14 cellular contexts compared by ENCODE assay signal in the genomic region with DNA sequence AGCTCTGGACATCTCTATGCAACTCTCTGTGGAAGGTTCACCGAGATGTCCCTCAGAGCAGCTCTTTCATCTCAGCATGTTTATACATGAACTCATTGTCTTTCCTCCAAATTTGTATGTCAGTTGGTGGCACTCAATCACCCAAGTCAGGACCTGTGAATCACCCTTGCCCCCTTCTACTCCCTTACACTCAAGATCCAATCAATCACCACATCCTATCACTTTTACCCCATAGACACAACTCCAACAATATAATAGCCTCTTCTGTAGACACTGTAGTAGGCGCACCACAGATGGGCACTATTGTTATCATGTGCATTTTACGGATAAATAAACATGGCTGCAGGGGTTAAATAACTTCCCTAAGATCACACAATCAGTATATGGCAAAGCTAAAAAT. TPM values are rescaled to one million over a fixed set of nuclear protein-coding genes. Genes with fewer than 3 reads are reported as not detected.
DNase-seq lines count a peak whose midpoint lies in the region; ATAC-seq, FAIRE-seq and TF ChIP-seq lines count a peak whose summit lies in the region.
"Had no signal": no experiment of that assay in that cellular context is flagged by ENCODE, and none has a peak within 500 bp of the region (broad histone marks: within the 10 kb centered on the region; RNA-seq: fewer than 3 reads in every experiment).

No MANE protein-coding gene starts in this region.

- TF ChIP-seq CTCF in natural killer cell (IDR thresholded peaks at IDR 0.05), result no peak
- TF ChIP-seq CTCF in GM12878 (IDR thresholded peaks at IDR 0.05 in 2 of 3, conservative IDR thresholded peaks at IDR 0.05 in 1 of 3; ENCODE audit: control insufficient read depth in 2 of 3, extremely low read depth in 1 of 3, insufficient read depth in 1 of 3, low read depth in 3 of 3, low read length in 3 of 3), result no peak
- no peak for TF ChIP-seq CTCF in WTC11 (IDR thresholded peaks at IDR 0.05)
- no peak for TF ChIP-seq CTCF in D721Med (IDR thresholded peaks at IDR 0.05; ENCODE audit: insufficient read depth, missing control alignments)

- peak overlapping the region; percentile 88 for H3K4me3 Mint-ChIP-seq in natural killer cell treated with Interleukin-12 subunit alpha and Interleukin-12 subunit beta and Interleukin-15 and Interleukin-18, amount 100 ng/mL, for 72 hours
- H3K4me3 Mint-ChIP-seq in natural killer cell, result no peak overlapping the region
- H3K4me3 Mint-ChIP-seq in T-helper 2 cell treated with Interferon-gamma antibody and Interleukin-4, amounts not matched to agents 5 μg/mL and 100 μg/mL, for 36 hours, result no peak overlapping the region
- no peak overlapping the region for H3K4me3 Mint-ChIP-seq in WTC11
- H3K4me3 Mint-ChIP-seq: CD8-positive, alpha-beta memory T cell had no signal

- no peaks in the 10 kb centered on the region for H3K9me3 Mint-ChIP-seq in natural killer cell treated with Interleukin-12 subunit alpha and Interleukin-12 subunit beta and Interleukin-15 and Interleukin-18, amount 100 ng/mL, for 72 hours
- H3K9me3 Mint-ChIP-seq in natural killer cell, result peaks cover 0 to 3% of the 10 kb centered on the region in 2 donors
- H3K9me3 Mint-ChIP-seq in T-helper 2 cell treated with Interferon-gamma antibody and Interleukin-4, amounts not matched to agents 5 μg/mL and 100 μg/mL, for 36 hours, result peaks cover 17% of the 10 kb centered on the region
- peaks cover 17% of the 10 kb centered on the region for H3K9me3 Mint-ChIP-seq in WTC11

- H4K20me1 ChIP-seq in GM12878 (ENCODE audit: control insufficient read depth, insufficient read depth), result no peaks in the 10 kb centered on the region

- no peak overlapping the region for H3K9ac ChIP-seq in GM12878 (ENCODE audit: control insufficient read depth, insufficient read depth, low read length)

- H3K27me3 ChIP-seq in GM12878 (replicated peaks in 1 of 2; ENCODE audit: control insufficient read depth in 2 of 2, insufficient read depth in 2 of 2, low read length in 1 of 2), result no peaks in the 10 kb centered on the region

- H3K4me1 Mint-ChIP-seq in natural killer cell treated with Interleukin-12 subunit alpha and Interleukin-12 subunit beta and Interleukin-15 and Interleukin-18, amount 100 ng/mL, for 72 hours (ENCODE audit: low read depth in 2 of 2), result peaks cover 20 to 37% of the 10 kb centered on the region in 2 donors
- H3K4me1 Mint-ChIP-seq in natural killer cell (peaks cover 0 to 5% of the 10 kb centered on the region in 2 donors), WTC11 (peaks cover 21% of the 10 kb centered on the region)
- peaks cover 38% of the 10 kb centered on the region for H3K4me1 Mint-ChIP-seq in T-helper 2 cell treated with Interferon-gamma antibody and Interleukin-4, amounts not matched to agents 5 μg/mL and 100 μg/mL, for 36 hours (ENCODE audit: low read depth)

- peak overlapping the region in 1 of 2 donors; percentile 97 for H3K27ac Mint-ChIP-seq in natural killer cell treated with Interleukin-12 subunit alpha and Interleukin-12 subunit beta and Interleukin-15 and Interleukin-18, amount 100 ng/mL, for 72 hours
- H3K27ac Mint-ChIP-seq in natural killer cell, result no peak overlapping the region
- peak overlapping the region; percentile 8 for H3K27ac Mint-ChIP-seq in T-helper 2 cell treated with Interferon-gamma antibody and Interleukin-4, amounts not matched to agents 5 μg/mL and 100 μg/mL, for 36 hours
- H3K27ac Mint-ChIP-seq in WTC11, result no peak overlapping the region
- H3K27ac Mint-ChIP-seq: IgD-negative memory B cell had no signal

- peaks cover 10% of the 10 kb centered on the region for H3K9me3 ChIP-seq in GM12878 (replicated peaks; ENCODE audit: control insufficient read depth, insufficient read depth, low read length)

- 71% methylated on average over 3 of the region's 3 CpGs for WGBS in GM12878 (ENCODE audit: insufficient coverage, insufficient replicate concordance, low lambda C conversion rate, missing lambda C conversion rate)

- in situ Hi-C loops in GM12878 (cut with MboI), result no loop called here

- no peak overlapping the region; the same call in 1 of the 2 replicates for H2AFZ ChIP-seq in GM12878 (ENCODE audit: control insufficient read depth, low read depth, low read length)

- SMC1A ChIA-PET in GM12878 (lab: Charles Lee; ENCODE audit: uncharacterized antibody, unreplicated experiment), result interaction anchor here (1.2 to 6.8 kb wide), 12 partner anchors 9 to 250 kb away, joined by 3 to 117 read pairs (median 12); no protein-coding TSS in a partner anchor

- RAD21 ChIA-PET in GM12878 (lab: Charles Lee; ENCODE audit: unreplicated experiment), result interaction anchor here (0.8 to 4.4 kb wide), 14 partner anchors 10 to 251 kb away, joined by 3 to 88 read pairs (median 4); a partner anchor contains a TSS

- no peak for TF ChIP-seq EP300 in GM12878 (IDR thresholded peaks at IDR 0.05; ENCODE audit: borderline replicate concordance in 1 of 2, control insufficient read depth in 1 of 2, low read depth in 2 of 2, low read length in 2 of 2)

- ATAC-seq in natural killer cell treated with Interleukin-12 subunit alpha and Interleukin-12 subunit beta and Interleukin-15 and Interleukin-18, amount 100 ng/mL, for 72 hours, result no peak
- ATAC-seq in natural killer cell (no peak), GM12878 (no peak; the same call in 2 of the 3 replicates), WTC11 (no peak)

- BruUV-seq in GM12878 (replicated peaks; lab: Mats Ljungman, UMichigan), result no TSS peak

- H3K36me3 Mint-ChIP-seq in natural killer cell treated with Interleukin-12 subunit alpha and Interleukin-12 subunit beta and Interleukin-15 and Interleukin-18, amount 100 ng/mL, for 72 hours, result peaks cover 9% of the 10 kb centered on the region
- H3K36me3 Mint-ChIP-seq in natural killer cell, result peaks cover 5% of the 10 kb centered on the region
- peaks cover 14% of the 10 kb centered on the region for H3K36me3 Mint-ChIP-seq in T-helper 2 cell treated with Interferon-gamma antibody and Interleukin-4, amounts not matched to agents 5 μg/mL and 100 μg/mL, for 36 hours (ENCODE audit: low read depth)
- H3K36me3 Mint-ChIP-seq in WTC11, result peaks cover 8% of the 10 kb centered on the region
- H3K36me3 Mint-ChIP-seq: IgD-negative memory B cell had no signal

- DNase-seq in natural killer cell treated with Interleukin-12 subunit alpha and Interleukin-12 subunit beta and Interleukin-15 and Interleukin-18, amount 100 ng/mL, for 72 hours (ENCODE audit: low spot score), result no peak
- DNase-seq in natural killer cell (no peak), GM12878 (ENCODE audit: low read depth, low spot score) (no peak), pons (ENCODE audit: low spot score) (no peak), WTC11 (ENCODE audit: low spot score) (no peak), D721Med (ENCODE audit: insufficient read length, low spot score) (no peak)
- DNase-seq in T-helper 2 cell treated with Interferon-gamma antibody and Interleukin-4, amounts not matched to agents 5 μg/mL and 100 μg/mL, for 36 hours (ENCODE audit: low spot score), result no peak
- DNase-seq: CD8-positive, alpha-beta memory T cell; GF-D8; GOT3; NCI-H1092; NCI-H1694 treated with DMSO at 0.1 percent for 48 hours; NCI-H748 treated with DMSO at 0.1 percent for 48 hours had no signal

- H3K27me3 Mint-ChIP-seq in natural killer cell treated with Interleukin-12 subunit alpha and Interleukin-12 subunit beta and Interleukin-15 and Interleukin-18, amount 100 ng/mL, for 72 hours, result no peaks in the 10 kb centered on the region
- H3K27me3 Mint-ChIP-seq in natural killer cell (ENCODE audit: low read depth in 2 of 2) (peaks cover 0 to under 1% of the 10 kb centered on the region in 2 donors), WTC11 (ENCODE audit: low read depth) (no peaks in the 10 kb centered on the region)
- H3K27me3 Mint-ChIP-seq in T-helper 2 cell treated with Interferon-gamma antibody and Interleukin-4, amounts not matched to agents 5 μg/mL and 100 μg/mL, for 36 hours (ENCODE audit: low read depth), result no peaks in the 10 kb centered on the region
- H3K27me3 Mint-ChIP-seq: CD8-positive, alpha-beta memory T cell had no signal

- no peak for FAIRE-seq in GM12878 (lab: Jason Lieb, UNC)
- FAIRE-seq in D721Med (lab: Jason Lieb, UNC), result no peak

- TF ChIP-seq POLR2A in GM12878 (IDR thresholded peaks at IDR 0.05; ENCODE audit: low read depth, low read length), result no peak

- no peaks in the 10 kb centered on the region; the same call in 1 of the 2 replicates for H3K79me2 ChIP-seq in GM12878 (ENCODE audit: control insufficient read depth, insufficient read depth, low read length)

- H3K36me3 ChIP-seq in GM12878 (ENCODE audit: control insufficient read depth in 2 of 2, insufficient read depth in 2 of 2, low read length in 1 of 2), result no peaks in the 10 kb centered on the region

- H3K4me3 ChIP-seq in GM12878, result no peak overlapping the region

- no peak for TF ChIP-seq RAD21 in GM12878 (IDR thresholded peaks at IDR 0.05; ENCODE audit: insufficient read depth, low read depth, low read length)

- CTCF ChIA-PET in GM12878 (lab: Yijun Ruan, JAX) (interaction anchor here (0.6 to 3.6 kb wide), 10 partner anchors 9 to 268 kb away, joined by 3 to 10 read pairs (median 4); no protein-coding TSS in a partner anchor), WTC11 (lab: Charles Lee) (no interaction called here)

- H3K4me1 ChIP-seq in GM12878 (ENCODE audit: control insufficient read depth, insufficient read depth, low read length), result peaks cover 32% of the 10 kb centered on the region

- POLR2A ChIA-PET in GM12878 (lab: Charles Lee) (interaction anchor here (0.6 to 5.1 kb wide), 6 partner anchors 10 to 226 kb away, joined by 3 to 36 read pairs (median 4); no protein-coding TSS in a partner anchor), WTC11 (lab: Charles Lee) (no interaction called here)

- H3K4me2 ChIP-seq in GM12878 (ENCODE audit: control insufficient read depth, insufficient read depth), result peak overlapping the region; percentile 91; the same call in 1 of the 2 replicates

- intact Hi-C loops in natural killer cell (cut with micrococcal nuclease), result no loop called here
- intact Hi-C loops in GM12878 (cut with micrococcal nuclease; ENCODE audit: unreplicated experiment), result no loop called here

- peak overlapping the region; percentile 70; the same call in 1 of the 2 replicates for H3K27ac ChIP-seq in GM12878 (ENCODE audit: control insufficient read depth, insufficient read depth)

RNA-seq across cellular contexts. Expression of a gene that starts 41.3 kb away (rescaled TPM):
- 10 to 100 TPM; 55.2 to 67.8 TPM for total RNA-seq in natural killer cell treated with Interleukin-12 subunit alpha and Interleukin-12 subunit beta and Interleukin-15 and Interleukin-18, amount 100 ng/mL, for 72 hours
- total RNA-seq in natural killer cell (10 to 100 TPM; 50.6 to 68.5 (median 59.8) TPM), GM12878 (2014; rRNA removed) (44.7 and 45.1 TPM in 2 replicates), GM12878 (2014; rRNA removed; fragmentation: Illumina TruSeq; extraction: Trizol) (51.1 and 51.9 TPM in 2 replicates), GM12878 (2021) (52.2 and 65.7 TPM in 2 replicates), WTC11 (2021) (9.3 to 11.8 TPM (median 11.3 TPM) in 3 replicates)
- 70.0 and 78.5 TPM in 2 replicates for total RNA-seq in GM12878 (2013; cell fraction: nucleolus; rRNA removed)
- polyA plus RNA-seq in GM12878 (2011; ENCODE audit: low read depth), result 39.3 TPM
- polyA plus RNA-seq in GM12878 (2011; rRNA removed) (90.3 and 99.3 TPM in 2 replicates), GM12878 (2014; fragmentation: Illumina TruSeq; extraction: Trizol) (79.9 and 96.4 TPM in 2 replicates), GM12878 (2014; fragmentation: Nextera tagmentation; extraction: Ambion mirVana) (10 to 100 TPM; 58.4 to 59.9 TPM), GM12878 (2014; rRNA removed) (46.6 and 52.8 TPM in 2 replicates), GM12878 (2016; fragmentation: Nextera tagmentation; extraction: Ambion mirVana) (10 to 100 TPM; 59.4 to 66.0 TPM)
- polyA plus RNA-seq in GM12878 (2011; cell fraction: cytosol; rRNA removed), result 74.6 and 83.1 TPM in 2 replicates
- 54.1 and 58.8 TPM in 2 replicates for polyA plus RNA-seq in GM12878 (2011; cell fraction: nucleus; rRNA removed)
- 49.9 and 58.7 TPM in 2 replicates for polyA plus RNA-seq in GM12878 (2012)
- 79.3 and 83.9 TPM in 2 replicates for polyA minus RNA-seq in GM12878 (2011; rRNA and poly(A)+ RNA removed)
- polyA minus RNA-seq in GM12878 (2011; cell fraction: cytosol; rRNA and poly(A)+ RNA removed), result 40.8 and 41.5 TPM in 2 replicates
- polyA minus RNA-seq in GM12878 (2011; cell fraction: nucleus; rRNA and poly(A)+ RNA removed), result 22.8 and 36.9 TPM in 2 replicates
